In genomic region chr3:47762233-47762632, GRCh38 we compare ENCODE assay signal across 15 cellular contexts. TPM values are rescaled to one million over a fixed set of nuclear protein-coding genes. Genes with fewer than 3 reads are reported as not detected.
DNase-seq lines count a peak whose midpoint lies in the region; ATAC-seq, FAIRE-seq and TF ChIP-seq lines count a peak whose summit lies in the region.
"Had no signal": no experiment of that assay in that cellular context is flagged by ENCODE, and none has a peak within 500 bp of the region (broad histone marks: within the 10 kb centered on the region; RNA-seq: fewer than 3 reads in every experiment).

No MANE protein-coding gene starts in this region.

- peaks cover 26% of the 10 kb centered on the region for H3K36me3 ChIP-seq in GM23338 (ENCODE audit: insufficient read depth)
- H3K36me3 ChIP-seq in GM12878 (ENCODE audit: control insufficient read depth in 2 of 2, insufficient read depth in 2 of 2, low read length in 1 of 2) = peaks cover 6 to 7% of the 10 kb centered on the region in 2 experiments; a peak in 3 of 4 replicates
- peaks cover 15% of the 10 kb centered on the region for H3K36me3 ChIP-seq in upper lobe of right lung
- H3K36me3 ChIP-seq: prostate gland had no signal

- RAD21 ChIA-PET in GM12878 (lab: Charles Lee; ENCODE audit: unreplicated experiment) = no interaction called here

- no peaks in the 10 kb centered on the region for H3K4me1 ChIP-seq in GM23338 (ENCODE audit: insufficient read depth)
- H3K4me1 ChIP-seq in GM12878 (ENCODE audit: control insufficient read depth, insufficient read depth, low read length) = peaks cover 3% of the 10 kb centered on the region
- H3K4me1 ChIP-seq in upper lobe of right lung = no peaks in the 10 kb centered on the region
- H3K4me1 ChIP-seq: prostate gland had no signal

- POLR2A ChIA-PET in GM12878 (lab: Charles Lee) = interaction anchor here (0.7 kb wide), 1 partner anchor 9 kb away, joined by 3 read pairs; no protein-coding TSS in a partner anchor

- no peak for FAIRE-seq in GM12878 (lab: Jason Lieb, UNC)

- WGBS in GM12878 (ENCODE audit: insufficient coverage, insufficient replicate concordance, low lambda C conversion rate, missing lambda C conversion rate) = 42% methylated on average over 4 of the region's 4 CpGs

- no peak overlapping the region for H3K4me2 ChIP-seq in GM23338
- 0 out of 2 replicates have a peak overlapping the region, but pooled peaks have one; percentile 38 for H3K4me2 ChIP-seq in GM12878 (ENCODE audit: control insufficient read depth, insufficient read depth)

- H4K20me1 ChIP-seq in GM23338 (replicated peaks; ENCODE audit: insufficient read depth) (peaks cover 72% of the 10 kb centered on the region), GM12878 (ENCODE audit: control insufficient read depth, insufficient read depth) (no peaks in the 10 kb centered on the region)

- in situ Hi-C loops in GM12878 (cut with MboI) = no loop called here

- H3K9ac ChIP-seq in GM12878 (ENCODE audit: control insufficient read depth, insufficient read depth, low read length) = no peak overlapping the region

- TF ChIP-seq RAD21 in GM12878 (IDR thresholded peaks at IDR 0.05; ENCODE audit: insufficient read depth, low read depth, low read length) = no peak

- H3F3A ChIP-seq in GM23338 (replicated peaks; ENCODE audit: low read depth) = peaks cover 14% of the 10 kb centered on the region

- TF ChIP-seq POLR2A in GM12878 (IDR thresholded peaks at IDR 0.05; ENCODE audit: low read depth, low read length) = no peak

- H3K9me3 ChIP-seq in GM12878 (replicated peaks; ENCODE audit: control insufficient read depth, insufficient read depth, low read length) (no peaks in the 10 kb centered on the region), upper lobe of right lung (no peaks in the 10 kb centered on the region)
- H3K9me3 ChIP-seq: prostate gland had no signal

- H3K79me2 ChIP-seq in GM23338 (replicated peaks; ENCODE audit: insufficient read depth) (peaks cover 100% of the 10 kb centered on the region), GM12878 (ENCODE audit: control insufficient read depth, insufficient read depth, low read length) (peaks cover 34% of the 10 kb centered on the region)

- H3K27me3 ChIP-seq in GM23338 (ENCODE audit: insufficient read depth) (no peaks in the 10 kb centered on the region), GM12878 (replicated peaks in 1 of 2; ENCODE audit: control insufficient read depth in 2 of 2, insufficient read depth in 2 of 2, low read length in 1 of 2) (no peaks in the 10 kb centered on the region), upper lobe of right lung (no peaks in the 10 kb centered on the region)

- no peak for ATAC-seq in GM23338
- no peak for ATAC-seq in GM12878
- ATAC-seq in naive B cell (ENCODE audit: low read depth in 2 of 2) = no peak
- ATAC-seq in GM18867 (IDR thresholded peaks at IDR 0.05; ENCODE audit: unreplicated experiment) = no peak
- ATAC-seq in upper lobe of right lung = no peak

- no peak for TF ChIP-seq CTCF in AG10803 (conservative IDR thresholded peaks at IDR 0.05; ENCODE audit: low read length)
- no peak for TF ChIP-seq CTCF in GM23338 (conservative IDR thresholded peaks at IDR 0.05; ENCODE audit: low read depth in 2 of 2)
- no peak for TF ChIP-seq CTCF in GM12878 (IDR thresholded peaks at IDR 0.05 in 2 of 3, conservative IDR thresholded peaks at IDR 0.05 in 1 of 3; ENCODE audit: control insufficient read depth in 2 of 3, extremely low read depth in 1 of 3, insufficient read depth in 1 of 3, low read depth in 3 of 3, low read length in 3 of 3)
- no peak for TF ChIP-seq CTCF in upper lobe of right lung (IDR thresholded peaks at IDR 0.05)

- H3K27me3 Mint-ChIP-seq in GM23338 (ENCODE audit: insufficient read depth, low read depth, poor library complexity) = peaks cover 3% of the 10 kb centered on the region
- H3K27me3 Mint-ChIP-seq in naive B cell = no peaks in the 10 kb centered on the region

- CTCF ChIA-PET in GM12878 (lab: Yijun Ruan, JAX) = interaction anchor here (0.6 to 0.8 kb wide), 2 partner anchors 23 to 46 kb away, joined by 3 read pairs; no protein-coding TSS in a partner anchor

- peaks cover 53% of the 10 kb centered on the region; the same call in 2 of the 3 replicates for H3K36me3 Mint-ChIP-seq in GM23338 (ENCODE audit: low read depth)
- no peaks in the 10 kb centered on the region for H3K36me3 Mint-ChIP-seq in naive B cell

- no TSS peak for BruUV-seq in GM12878 (replicated peaks; lab: Mats Ljungman, UMichigan)

- H3K4me3 Mint-ChIP-seq in GM23338 = no peak overlapping the region
- no peak overlapping the region for H3K4me3 Mint-ChIP-seq in naive B cell

- H2AFZ ChIP-seq in GM23338 = no peak overlapping the region
- H2AFZ ChIP-seq in GM12878 (ENCODE audit: control insufficient read depth, low read depth, low read length) = no peak overlapping the region

- intact Hi-C loops in GM12878 (cut with micrococcal nuclease; ENCODE audit: unreplicated experiment) (no loop called here), upper lobe of right lung (cut with DNase I) (no loop called here)

- H3K27ac ChIP-seq in GM23338 (ENCODE audit: low read depth) (peak overlapping the region; percentile 84; the same call in 1 of the 2 replicates), GM12878 (ENCODE audit: control insufficient read depth, insufficient read depth) (no peak overlapping the region), upper lobe of right lung (no peak overlapping the region)
- H3K27ac ChIP-seq: C4-2B, prostate gland had no signal

- H3K9me3 Mint-ChIP-seq in GM23338 = no peaks in the 10 kb centered on the region
- no peaks in the 10 kb centered on the region for H3K9me3 Mint-ChIP-seq in naive B cell

- H3K4me1 Mint-ChIP-seq in GM23338 (no peaks in the 10 kb centered on the region), naive B cell (peaks cover 4 to 9% (median 6%) of the 10 kb centered on the region in 3 donors)

- no peak for TF ChIP-seq EP300 in GM12878 (IDR thresholded peaks at IDR 0.05; ENCODE audit: borderline replicate concordance in 1 of 2, control insufficient read depth in 1 of 2, low read depth in 2 of 2, low read length in 2 of 2)

- H3K27ac Mint-ChIP-seq in GM23338 (peak overlapping the region; percentile 69), naive B cell (peak overlapping the region in 5 of 6 donors; percentile 25 to 92 (median 54))

- DNase-seq in AG10803 (ENCODE audit: low read depth) (peak; percentile 9), GM23338 (ENCODE audit: low spot score) (no peak), GM12878 (ENCODE audit: low read depth, low spot score) (no peak), naive B cell (no peak), hypothalamus (lab: John Stamatoyannopoulos, UW) (no peak), AG08396 (ENCODE audit: low spot score) (no peak), upper lobe of right lung (no peak)
- DNase-seq: amygdala; head of caudate nucleus; stimulated activated CD4-positive, alpha-beta T cell treated with anti-CD3 and anti-CD28 coated beads, Interleukin-1b, Interleukin-23, amount 100 ng/mL, for 48 hours; T-helper 1 cell had no signal

- SMC1A ChIA-PET in GM12878 (lab: Charles Lee; ENCODE audit: uncharacterized antibody, unreplicated experiment) = interaction anchor here (0.8 kb wide), 1 partner anchor 39 kb away, joined by 3 read pairs; no protein-coding TSS in a partner anchor

- H3K4me3 ChIP-seq in AG10803 (ENCODE audit: low read length) = no peak overlapping the region
- no peak overlapping the region for H3K4me3 ChIP-seq in GM23338
- H3K4me3 ChIP-seq in GM12878 = no peak overlapping the region
- no peak overlapping the region for H3K4me3 ChIP-seq in upper lobe of right lung
- H3K4me3 ChIP-seq: lung, prostate gland had no signal

- no peaks in the 10 kb centered on the region for H3K9me2 ChIP-seq in GM23338 (ENCODE audit: insufficient read depth)

RNA-seq across cellular contexts. Expression of gene SMARCC1, which starts 19.5 kb away (rescaled TPM):
- total RNA-seq in GM23338 (2014; rRNA removed; shearing (Covaris generic)) = 151 and 171 TPM in 2 replicates
- 93.7 and 105 TPM in 2 replicates for polyA plus RNA-seq in GM23338 (2016; fragmentation: Nextera tagmentation; extraction: Ambion mirVana)
- total RNA-seq in GM12878 (2013; cell fraction: nucleolus; rRNA removed) = 181 and 197 TPM in 2 replicates
- 49.2 and 55.9 TPM in 2 replicates for total RNA-seq in GM12878 (2014; rRNA removed)
- total RNA-seq in GM12878 (2014; rRNA removed; fragmentation: Illumina TruSeq; extraction: Trizol) = 62.7 and 65.0 TPM in 2 replicates
- 145 and 147 TPM in 2 replicates for total RNA-seq in GM12878 (2021)
- 37.4 TPM for polyA plus RNA-seq in GM12878 (2011; ENCODE audit: low read depth)
- polyA plus RNA-seq in GM12878 (2011; rRNA removed) = 39.4 and 65.6 TPM in 2 replicates
- 18.2 and 21.0 TPM in 2 replicates for polyA plus RNA-seq in GM12878 (2011; cell fraction: cytosol; rRNA removed)
- polyA plus RNA-seq in GM12878 (2011; cell fraction: nucleus; rRNA removed) = 35.7 and 50.6 TPM in 2 replicates
- 46.6 and 50.4 TPM in 2 replicates for polyA plus RNA-seq in GM12878 (2012)
- polyA plus RNA-seq in GM12878 (2014; fragmentation: Illumina TruSeq; extraction: Trizol) = 84.1 and 84.5 TPM in 2 replicates
- 10 to 100 TPM; 26.6 to 29.2 TPM for polyA plus RNA-seq in GM12878 (2014; fragmentation: Nextera tagmentation; extraction: Ambion mirVana)
- 33.5 and 34.4 TPM in 2 replicates for polyA plus RNA-seq in GM12878 (2014; rRNA removed)
- polyA plus RNA-seq in GM12878 (2016; fragmentation: Nextera tagmentation; extraction: Ambion mirVana) = 100 to 1,000 TPM; 116 to 120 TPM
- 56.6 and 89.7 TPM in 2 replicates for polyA minus RNA-seq in GM12878 (2011; rRNA and poly(A)+ RNA removed)
- polyA minus RNA-seq in GM12878 (2011; cell fraction: cytosol; rRNA and poly(A)+ RNA removed) = 29.8 and 35.3 TPM in 2 replicates
- polyA minus RNA-seq in GM12878 (2011; cell fraction: nucleus; rRNA and poly(A)+ RNA removed) = 31.7 and 57.6 TPM in 2 replicates
- polyA plus RNA-seq in naive B cell (ENCODE audit: low read depth in 6 of 6) = 10 to 100 TPM; 47.2 to 99.6 (median 73.8) TPM
- 67.9 TPM for total RNA-seq in upper lobe of right lung

RNA-seq across cellular contexts. Expression of gene DHX30, which starts 40.7 kb away (rescaled TPM):
- 113 and 125 TPM in 2 replicates for total RNA-seq in GM23338 (2014; rRNA removed; shearing (Covaris generic))
- polyA plus RNA-seq in GM23338 (2016; fragmentation: Nextera tagmentation; extraction: Ambion mirVana) (47.5 and 52.8 TPM in 2 replicates), GM12878 (2011; rRNA removed) (20.1 and 34.5 TPM in 2 replicates), GM12878 (2014; fragmentation: Illumina TruSeq; extraction: Trizol) (15.0 and 33.6 TPM in 2 replicates), GM12878 (2014; fragmentation: Nextera tagmentation; extraction: Ambion mirVana) (10 to 100 TPM in 1 of 2 experiments, 1 to 10 TPM in 1; 9.5 to 12.6 TPM), GM12878 (2014; rRNA removed) (58.1 and 64.0 TPM in 2 replicates), GM12878 (2016; fragmentation: Nextera tagmentation; extraction: Ambion mirVana) (10 to 100 TPM; 67.9 to 70.4 TPM), naive B cell (ENCODE audit: low read depth in 6 of 6) (10 to 100 TPM; 25.5 to 43.5 (median 28.1) TPM)
- total RNA-seq in GM12878 (2013; cell fraction: nucleolus; rRNA removed) = 116 and 118 TPM in 2 replicates
- total RNA-seq in GM12878 (2014; rRNA removed) (69.8 and 72.9 TPM in 2 replicates), GM12878 (2014; rRNA removed; fragmentation: Illumina TruSeq; extraction: Trizol) (33.9 and 37.5 TPM in 2 replicates), GM12878 (2021) (71.8 and 75.3 TPM in 2 replicates), upper lobe of right lung (62.0 TPM)
- 10.4 TPM for polyA plus RNA-seq in GM12878 (2011; ENCODE audit: low read depth)
- 52.4 and 67.8 TPM in 2 replicates for polyA plus RNA-seq in GM12878 (2011; cell fraction: cytosol; rRNA removed)
- 192 and 236 TPM in 2 replicates for polyA plus RNA-seq in GM12878 (2011; cell fraction: nucleus; rRNA removed)
- 27.5 and 27.7 TPM in 2 replicates for polyA plus RNA-seq in GM12878 (2012)
- 52.1 and 83.2 TPM in 2 replicates for polyA minus RNA-seq in GM12878 (2011; rRNA and poly(A)+ RNA removed)
- 32.6 and 34.2 TPM in 2 replicates for polyA minus RNA-seq in GM12878 (2011; cell fraction: cytosol; rRNA and poly(A)+ RNA removed)
- 54.8 and 95.0 TPM in 2 replicates for polyA minus RNA-seq in GM12878 (2011; cell fraction: nucleus; rRNA and poly(A)+ RNA removed)
